In genomic region chr1:75426688-75427087, GRCh38 we compare ENCODE assay signal across 30 cellular contexts.
"Had no signal": no experiment of that assay in that cellular context is flagged by ENCODE, and none has a peak within 500 bp of the region (broad histone marks: within the 10 kb centered on the region; RNA-seq: fewer than 3 reads in every experiment).

No MANE protein-coding gene starts in this region.

- H3K36me3 ChIP-seq: ascending aorta, cardiac muscle cell, MG63, WERI-Rb-1 had no signal

- DNase-seq: activated CD4-positive, alpha-beta memory T cell treated with anti-CD3 and anti-CD28 coated beads, Interleukin-2, amount 10 ng/mL, durations not matched to agents 7 days and 5 days; activated CD4-positive, alpha-beta T cell treated with anti-CD3 and anti-CD28 coated beads for 1 hour; activated CD4-positive, alpha-beta T cell treated with anti-CD3 and anti-CD28 coated beads for 48 hours; activated CD4-positive, CD25-positive, alpha-beta regulatory T cell; activated CD8-positive, alpha-beta memory T cell treated with anti-CD3 and anti-CD28 coated beads for 24 hours; activated CD8-positive, alpha-beta memory T cell treated with anti-CD3 and anti-CD28 coated beads, Interleukin-2, amount 10 ng/mL, durations not matched to agents 7 days and 5 days; activated CD8-positive, alpha-beta memory T cell treated with anti-CD3 and anti-CD28 coated beads, Interleukin-2, amount 50 U/mL, for 48 hours; activated effector memory CD4-positive, alpha-beta T cell treated with anti-CD3 and anti-CD28 coated beads, Interleukin-2, amount 50 U/mL, for 16 hours; activated naive CD4-positive, alpha-beta T cell; activated naive CD8-positive, alpha-beta T cell treated with anti-CD3 and anti-CD28 coated beads, Interleukin-2, amount 10 ng/mL, durations not matched to agents 7 days and 5 days; activated T-cell treated with anti-CD3 and anti-CD28 coated beads, Interleukin-2, amount 50 U/mL, for 72 hours; Kasumi-1; KG1; MG63; NCI-H1048; NCI-H1436 treated with DMSO at 0.1 percent for 48 hours; NCI-H1694 treated with DMSO at 0.1 percent for 48 hours; NCI-H2029; NCI-H2107; NCI-H226; NCI-H524 treated with DMSO at 0.1 percent for 48 hours; OCI-M1; Right ventricle myocardium superior; SW 1271; T-helper 1 cell; T-helper 2 cell; T-helper 9 cell; WERI-Rb-1 had no signal

- H3K27me3 ChIP-seq: ascending aorta, cardiac muscle cell, MG63 had no signal

- H3K27ac ChIP-seq: ascending aorta, cardiac muscle cell, WERI-Rb-1 had no signal

- H3K4me1 ChIP-seq: ascending aorta had no signal

- H3K9me3 ChIP-seq: ascending aorta, MG63 had no signal

- H3K4me3 ChIP-seq: ascending aorta, cardiac muscle cell, MG63 had no signal
